16 cellular contexts compared by ENCODE assay signal in the genomic region with DNA sequence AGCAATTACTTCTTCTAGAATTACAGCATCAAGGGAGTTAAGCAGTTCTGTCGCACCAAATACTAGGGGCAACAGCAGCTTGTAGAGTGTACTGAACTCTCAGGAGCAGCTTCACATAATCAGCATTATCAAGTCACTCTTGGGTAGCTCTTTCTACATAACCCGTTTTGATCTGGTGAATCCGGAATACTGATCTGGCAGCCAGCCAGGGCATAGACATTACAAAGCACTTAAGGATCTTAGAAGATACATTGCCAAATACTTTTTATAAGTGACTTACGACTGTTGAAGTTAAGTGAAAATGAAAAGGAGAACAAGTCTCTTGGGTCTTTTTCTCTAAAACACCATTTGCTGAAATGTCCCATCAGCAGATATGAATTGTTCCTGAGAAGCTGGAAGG.
DNase-seq lines count a peak whose midpoint lies in the region; ATAC-seq and TF ChIP-seq lines count a peak whose summit lies in the region.
"Had no signal": no experiment of that assay in that cellular context is flagged by ENCODE, and none has a peak within 500 bp of the region (broad histone marks: within the 10 kb centered on the region; RNA-seq: fewer than 3 reads in every experiment).

No MANE protein-coding gene starts in this region.

- DNase-seq in DMS 273 (lab: John Stamatoyannopoulos, UW; ENCODE audit: unreplicated experiment) (peak; percentile 0), DMS 273 treated with DMSO at 0.1 percent for 48 hours (lab: John Stamatoyannopoulos, UW) (no peak), NCI-H128 (lab: John Stamatoyannopoulos, UW; ENCODE audit: unreplicated experiment) (peak; percentile 34), PC-3 (peak; percentile 12), foreskin fibroblast (peak; percentile 1 to 11), KG1 (lab: John Stamatoyannopoulos, UW) (no peak), GM03348 (ENCODE audit: low spot score) (no peak)
- DNase-seq: C1 segment of cervical spinal cord, Kasumi-1, NCI-H1694, NCI-H2171, Right ventricle myocardium superior had no signal

- H3K4me2 ChIP-seq in PC-3 (ENCODE audit: low read length) = no peak overlapping the region

- CTCF ChIA-PET in PC-3 (lab: Charles Lee) = no interaction called here

- no peaks in the 10 kb centered on the region for H4K20me1 ChIP-seq in PC-3 (ENCODE audit: low read length)

- H2AFZ ChIP-seq in PC-3 (ENCODE audit: low read length) = no peak overlapping the region

- no peaks in the 10 kb centered on the region for H3K9me2 ChIP-seq in PC-3 (replicated peaks; ENCODE audit: low read length)

- no peaks in the 10 kb centered on the region for H3K27me3 ChIP-seq in PC-3 (ENCODE audit: low read length)

- POLR2A ChIA-PET in PC-3 (lab: Charles Lee; ENCODE audit: unreplicated experiment) = no interaction called here

- H3K4me3 ChIP-seq in PC-3 (ENCODE audit: low read length) (no peak overlapping the region), foreskin fibroblast (ENCODE audit: low read depth in 1 of 2, low read length in 2 of 2) (no peak overlapping the region)
- H3K4me3 ChIP-seq: HAP-1 had no signal

- no peak for TF ChIP-seq CTCF in PC-3 (conservative IDR thresholded peaks at IDR 0.05; ENCODE audit: low read depth, low read length)
- no peak for TF ChIP-seq CTCF in foreskin fibroblast (IDR thresholded peaks at IDR 0.05; ENCODE audit: low read depth, low read length)

- no peaks in the 10 kb centered on the region for H3F3A ChIP-seq in PC-3 (ENCODE audit: low read length, unreplicated experiment)

- no peak overlapping the region for H3K9ac ChIP-seq in PC-3 (ENCODE audit: low read length)

- H3K9me3 ChIP-seq in PC-3 (ENCODE audit: low read length) = no peaks in the 10 kb centered on the region
- H3K9me3 ChIP-seq: HAP-1 had no signal

- H3K36me3 ChIP-seq in PC-3 (ENCODE audit: low read depth, low read length) = no peaks in the 10 kb centered on the region
- H3K36me3 ChIP-seq: HAP-1 had no signal

- no peak for ATAC-seq in PC-3
- ATAC-seq in HG02981 (IDR thresholded peaks at IDR 0.05; ENCODE audit: unreplicated experiment) = no peak
- ATAC-seq: Panc1 had no signal

- BruUV-seq in PC-3 (replicated peaks; lab: Mats Ljungman, UMichigan) = no TSS peak

- no peak overlapping the region for H3K27ac ChIP-seq in PC-3 (ENCODE audit: low read length)
- H3K27ac ChIP-seq: 22Rv1 had no signal

- no peaks in the 10 kb centered on the region for H3K79me2 ChIP-seq in PC-3 (ENCODE audit: low read length)

- intact Hi-C loops in PC-3 (cut with micrococcal nuclease) = no loop called here

- no peaks in the 10 kb centered on the region; the same call in 1 of the 2 replicates for H3K4me1 ChIP-seq in PC-3 (ENCODE audit: insufficient read depth, low read length)
- H3K4me1 ChIP-seq: HAP-1 had no signal

Comparison
In these comparisons a context has a peak if more than half of its experiments do, and no peak if none do; other contexts are left out.
1. DNase-seq: peak in DMS 273 (single experiment), NCI-H128 (single experiment), PC-3 (single experiment) and foreskin fibroblast (2 of 2); none in DMS 273 treated with DMSO at 0.1 percent for 48 hours (single experiment), KG1 (single experiment) and GM03348 (single experiment).